24 cellular contexts compared by ENCODE assay signal in the genomic region with DNA sequence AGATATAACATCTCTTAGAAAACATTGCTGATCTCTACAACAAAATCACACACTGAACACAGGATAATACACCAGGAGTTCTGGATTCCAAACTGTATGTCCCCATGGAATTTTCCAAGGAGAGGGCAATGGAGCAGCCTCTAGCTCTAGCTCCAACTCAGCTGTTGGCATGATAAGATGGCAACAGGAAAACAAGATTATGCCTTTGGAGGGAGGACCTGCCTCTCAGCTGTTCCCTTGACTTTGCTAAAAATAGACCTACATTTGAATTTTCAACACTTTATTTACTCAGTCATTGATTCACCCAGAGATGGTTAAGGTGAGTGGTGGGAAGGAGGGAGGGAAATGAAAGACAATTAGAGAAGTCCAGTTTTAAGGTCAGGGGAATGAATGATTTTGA.
A peak's percentile ranks its signal among the peaks of the same experiment; 100 is the strongest.
DNase-seq lines count a peak whose midpoint lies in the region; ATAC-seq, FAIRE-seq and TF ChIP-seq lines count a peak whose summit lies in the region.
"Had no signal": no experiment of that assay in that cellular context is flagged by ENCODE, and none has a peak within 500 bp of the region (broad histone marks: within the 10 kb centered on the region; RNA-seq: fewer than 3 reads in every experiment).

No MANE protein-coding gene starts in this region.

- H3K4me3 ChIP-seq in right cardiac atrium (ENCODE audit: low read length) (no peak overlapping the region), keratinocyte (ENCODE audit: control insufficient read depth in 2 of 3, extremely low read depth in 1 of 3, insufficient read depth in 2 of 3, low read depth in 1 of 3, low read length in 3 of 3) (no peak overlapping the region), psoas muscle (no peak overlapping the region)
- H3K4me3 ChIP-seq: BLaER1, SK-N-MC had no signal

- dilution Hi-C loops in keratinocyte (cut with MboI; ENCODE audit: extremely low pct_ligation_motif_present, low sequenced_read_pairs): no loop called here

- no peaks in the 10 kb centered on the region for H3K27me3 ChIP-seq in right cardiac atrium (ENCODE audit: control insufficient read depth, insufficient read depth)
- H3K27me3 ChIP-seq in keratinocyte (ENCODE audit: control insufficient read depth, extremely low read depth, insufficient read depth, low read length): peaks cover 2% of the 10 kb centered on the region
- H3K27me3 ChIP-seq in psoas muscle (ENCODE audit: insufficient read depth in 3 of 3, low read length in 2 of 3): no peaks in the 10 kb centered on the region
- H3K27me3 ChIP-seq: BLaER1 had no signal

- peak; percentile 39 for FAIRE-seq in keratinocyte (lab: Jason Lieb, UNC)
- no peak for FAIRE-seq in HTR-8/SVneo (lab: Jason Lieb, UNC)
- FAIRE-seq: A204.1, GM19239, H54 had no signal

- no peaks in the 10 kb centered on the region for H3K79me2 ChIP-seq in keratinocyte (ENCODE audit: control insufficient read depth, insufficient read depth, low read length)

- no peaks in the 10 kb centered on the region for H4K20me1 ChIP-seq in keratinocyte (ENCODE audit: control insufficient read depth, extremely low read depth, insufficient read depth, low read length)
- H4K20me1 ChIP-seq: BLaER1 had no signal

- H3K4me1 ChIP-seq in right cardiac atrium (ENCODE audit: control insufficient read depth, insufficient read depth, low read length): no peaks in the 10 kb centered on the region
- no peaks in the 10 kb centered on the region for H3K4me1 ChIP-seq in keratinocyte (ENCODE audit: control insufficient read depth, extremely low read depth, insufficient read depth, low read length)
- peaks cover 9% of the 10 kb centered on the region for H3K4me1 ChIP-seq in psoas muscle
- H3K4me1 ChIP-seq: BLaER1 had no signal

- no peak overlapping the region for H2AFZ ChIP-seq in keratinocyte (ENCODE audit: control insufficient read depth, low read length)

- H3K9me3 ChIP-seq in right cardiac atrium (ENCODE audit: control insufficient read depth, low read length) (no peaks in the 10 kb centered on the region), keratinocyte (ENCODE audit: control insufficient read depth, low read depth, low read length) (no peaks in the 10 kb centered on the region), psoas muscle (no peaks in the 10 kb centered on the region)
- H3K9me3 ChIP-seq: BLaER1 had no signal

- TF ChIP-seq CTCF in keratinocyte (optimal IDR thresholded peaks at IDR 0.05 in 1 of 3, IDR thresholded peaks at IDR 0.05 in 1 of 3, conservative IDR thresholded peaks at IDR 0.05 in 1 of 3; ENCODE audit: extremely low read depth in 1 of 3, insufficient read depth in 2 of 3, low read length in 3 of 3) (no peak), psoas muscle (IDR thresholded peaks at IDR 0.05) (no peak), GM10266 (IDR thresholded peaks at IDR 0.05; ENCODE audit: control insufficient read depth, insufficient read depth, low read depth, missing control alignments) (no peak)

- ATAC-seq in Right ventricle myocardium superior (ENCODE audit: poor library complexity) (peak; percentile 74), right cardiac atrium (no peak), psoas muscle (peak in 3 of 4 donors; percentile 38 to 69 (median 51))

- no peak overlapping the region for H3K9ac ChIP-seq in keratinocyte (ENCODE audit: control insufficient read depth, extremely low read depth, insufficient read depth, low read length)
- H3K9ac ChIP-seq: BLaER1 had no signal

- H3K27ac ChIP-seq in right cardiac atrium (ENCODE audit: low read length) (no peak overlapping the region), keratinocyte (ENCODE audit: control insufficient read depth, insufficient read depth, low read length) (no peak overlapping the region), psoas muscle (no peak overlapping the region)
- H3K27ac ChIP-seq: BLaER1, SK-N-MC had no signal

- no peaks in the 10 kb centered on the region for H3K9me1 ChIP-seq in keratinocyte (ENCODE audit: control insufficient read depth, extremely low read depth, insufficient read depth, low read length)

- intact Hi-C loops in Right ventricle myocardium superior (cut with DNase I) (no loop called here), right cardiac atrium (cut with DNase I) (no loop called here), psoas muscle (cut with DNase I) (no loop called here)

- no peak overlapping the region for H3K4me2 ChIP-seq in keratinocyte (ENCODE audit: control insufficient read depth, extremely low read depth, insufficient read depth, low read depth, low read length)
- H3K4me2 ChIP-seq: BLaER1 had no signal

- DNase-seq in Right ventricle myocardium superior: no peak
- DNase-seq in right cardiac atrium: no peak
- DNase-seq in NCI-H526 (lab: John Stamatoyannopoulos, UW): peak; percentile 24 to 37
- no peak for DNase-seq in keratinocyte (ENCODE audit: low read depth, low spot score)
- DNase-seq in psoas muscle: no peak
- DNase-seq in HTR-8/SVneo (ENCODE audit: insufficient read length, low spot score): no peak
- no peak for DNase-seq in GM10266 (ENCODE audit: extremely low spot score)
- DNase-seq: CD4-positive, CD25-positive, alpha-beta regulatory T cell; DMS153; DND-41; KG1; NCI-H1092; NCI-H1417 treated with DMSO at 0.1 percent for 48 hours; NCI-H1694 treated with DMSO at 0.1 percent for 48 hours; NCI-H2171 treated with DMSO at 0.1 percent for 48 hours; NCI-H524; RPMI8226; SHP77 treated with DMSO at 0.1 percent for 48 hours; SW 1271 had no signal

- H3K36me3 ChIP-seq in keratinocyte (ENCODE audit: control insufficient read depth in 2 of 2, extremely low read depth in 1 of 2, insufficient read depth in 2 of 2, low read length in 2 of 2): no peaks in the 10 kb centered on the region
- H3K36me3 ChIP-seq in psoas muscle (ENCODE audit: insufficient read depth in 1 of 2, low read depth in 1 of 2): no peaks in the 10 kb centered on the region
- H3K36me3 ChIP-seq: BLaER1 had no signal

Comparison
In these comparisons a context has a peak if more than half of its experiments do, and no peak if none do; other contexts are left out.
1. ATAC-seq: peak in Right ventricle myocardium superior (single experiment) and psoas muscle (3 of 4); none in right cardiac atrium (0 of 2).
2. DNase-seq: peak in NCI-H526 (2 of 2); none in Right ventricle myocardium superior (single experiment), right cardiac atrium (0 of 3), keratinocyte (single experiment), psoas muscle (0 of 2), HTR-8/SVneo (single experiment) and GM10266 (single experiment).